In genomic region chr6:66687611-66688140, GRCh38 we compare ENCODE assay signal across 37 cellular contexts.
"Had no signal": no experiment of that assay in that cellular context is flagged by ENCODE, and none has a peak within 500 bp of the region (broad histone marks: within the 10 kb centered on the region; RNA-seq: fewer than 3 reads in every experiment).

No MANE protein-coding gene starts in this region.

- H3K27ac Mint-ChIP-seq: activated B cell treated with CpG ODN at 0.5 μM for 24 hours; activated CD4-positive, alpha-beta memory T cell treated with anti-CD3 and anti-CD28 coated beads for 36 hours; activated CD4-positive, alpha-beta T cell treated with anti-CD3 and anti-CD28 coated beads, Interleukin-2, amount 10 ng/mL, durations not matched to agents 24 days and 14 days; activated CD8-positive, alpha-beta memory T cell treated with anti-CD3 and anti-CD28 coated beads, Interleukin-2, amount 10 ng/mL, durations not matched to agents 7 days and 5 days; activated CD8-positive, alpha-beta T cell treated with anti-CD3 and anti-CD28 coated beads, Interleukin-2, amount 10 ng/mL, durations not matched to agents 7 days and 5 days; activated naive CD4-positive, alpha-beta T cell treated with anti-CD3 and anti-CD28 coated beads, Interleukin-2, amount 10 ng/mL, durations not matched to agents 7 days and 5 days; activated naive CD4-positive, alpha-beta T cell treated with anti-CD3 and anti-CD28 coated beads, Interleukin-2, amount 50 U/mL, for 24 hours; activated naive CD8-positive, alpha-beta T cell; activated naive CD8-positive, alpha-beta T cell treated with anti-CD3 and anti-CD28 coated beads, Interleukin-2, amount 10 ng/mL, durations not matched to agents 7 days and 5 days; activated naive CD8-positive, alpha-beta T cell treated with anti-CD3 and anti-CD28 coated beads, Interleukin-2, amount 50 U/mL, for 24 hours; activated T-cell treated with anti-CD3 and anti-CD28 coated beads, Interleukin-2, amount 50 U/mL, for 24 hours; activated T-helper 2 cell treated with anti-CD3 and anti-CD28 coated beads, Interferon-gamma antibody, Interleukin-2, Interleukin-4, amounts not matched to agents 10 μg/mL and 5 μg/mL and 100 μg/mL, durations not matched to agents 14 hours and 24 hours and 36 hours; brain; T-helper 1 cell treated with Interleukin-12 subunit alpha and Interleukin-12 subunit beta and Interleukin-4 antibody, amounts not matched to agents 30 μg/mL and 1 μg/mL, for 36 hours; T-helper 2 cell treated with Interferon-gamma antibody and Interleukin-4, amounts not matched to agents 5 μg/mL and 100 μg/mL, for 36 hours had no signal

- H3K36me3 ChIP-seq: ascending aorta, cardiac muscle cell had no signal

- H3K4me1 Mint-ChIP-seq: activated B cell treated with CpG ODN at 0.5 μM for 24 hours; activated CD4-positive, alpha-beta T cell treated with anti-CD3 and anti-CD28 coated beads, Interleukin-2, amount 10 ng/mL, durations not matched to agents 24 days and 14 days; activated CD8-positive, alpha-beta memory T cell treated with anti-CD3 and anti-CD28 coated beads, Interleukin-2, amount 10 ng/mL, durations not matched to agents 7 days and 5 days; activated naive CD4-positive, alpha-beta T cell treated with anti-CD3 and anti-CD28 coated beads, Interleukin-2, amount 10 ng/mL, durations not matched to agents 7 days and 5 days; activated naive CD4-positive, alpha-beta T cell treated with anti-CD3 and anti-CD28 coated beads, Interleukin-2, amount 50 U/mL, for 24 hours; activated naive CD8-positive, alpha-beta T cell treated with anti-CD3 and anti-CD28 coated beads, Interleukin-2, amount 10 ng/mL, durations not matched to agents 7 days and 5 days; activated naive CD8-positive, alpha-beta T cell treated with anti-CD3 and anti-CD28 coated beads, Interleukin-2, amount 50 U/mL, for 24 hours; brain; central memory CD8-positive, alpha-beta T cell had no signal

- H3K27ac ChIP-seq: ascending aorta, cardiac muscle cell, VCaP had no signal

- H3K36me3 Mint-ChIP-seq: activated CD4-positive, alpha-beta memory T cell treated with anti-CD3 and anti-CD28 coated beads for 36 hours; activated CD8-positive, alpha-beta memory T cell treated with anti-CD3 and anti-CD28 coated beads, Interleukin-2, amount 10 ng/mL, durations not matched to agents 7 days and 5 days; activated naive CD4-positive, alpha-beta T cell treated with anti-CD3 and anti-CD28 coated beads, Interleukin-2, amount 10 ng/mL, durations not matched to agents 7 days and 5 days; activated naive CD4-positive, alpha-beta T cell treated with anti-CD3 and anti-CD28 coated beads, Interleukin-2, amount 50 U/mL, for 24 hours; activated naive CD8-positive, alpha-beta T cell; activated naive CD8-positive, alpha-beta T cell treated with anti-CD3 and anti-CD28 coated beads, Interleukin-2, amount 10 ng/mL, durations not matched to agents 7 days and 5 days; brain had no signal

- FAIRE-seq: bronchial epithelial cell, TTC549 had no signal

- H3K27me3 Mint-ChIP-seq: activated B cell treated with CpG ODN at 0.5 μM for 24 hours; activated CD4-positive, alpha-beta memory T cell treated with anti-CD3 and anti-CD28 coated beads for 36 hours; activated CD4-positive, alpha-beta T cell treated with anti-CD3 and anti-CD28 coated beads, Interleukin-2, amount 10 ng/mL, durations not matched to agents 24 days and 14 days; activated CD8-positive, alpha-beta memory T cell treated with anti-CD3 and anti-CD28 coated beads, Interleukin-2, amount 10 ng/mL, durations not matched to agents 7 days and 5 days; activated naive CD4-positive, alpha-beta T cell treated with anti-CD3 and anti-CD28 coated beads, Interleukin-2, amount 10 ng/mL, durations not matched to agents 7 days and 5 days; activated naive CD4-positive, alpha-beta T cell treated with anti-CD3 and anti-CD28 coated beads, Interleukin-2, amount 50 U/mL, for 24 hours; activated naive CD8-positive, alpha-beta T cell; activated naive CD8-positive, alpha-beta T cell treated with anti-CD3 and anti-CD28 coated beads, Interleukin-2, amount 10 ng/mL, durations not matched to agents 7 days and 5 days; activated naive CD8-positive, alpha-beta T cell treated with anti-CD3 and anti-CD28 coated beads, Interleukin-2, amount 50 U/mL, for 24 hours; activated T-cell treated with anti-CD3 and anti-CD28 coated beads, Interleukin-2, amount 50 U/mL, for 24 hours; brain; central memory CD8-positive, alpha-beta T cell had no signal

- H3K4me3 Mint-ChIP-seq: activated B cell treated with CpG ODN at 0.5 μM for 24 hours; activated CD4-positive, alpha-beta memory T cell treated with anti-CD3 and anti-CD28 coated beads for 36 hours; activated CD4-positive, alpha-beta T cell treated with anti-CD3 and anti-CD28 coated beads, Interleukin-2, amount 10 ng/mL, durations not matched to agents 24 days and 14 days; activated CD8-positive, alpha-beta memory T cell treated with anti-CD3 and anti-CD28 coated beads, Interleukin-2, amount 10 ng/mL, durations not matched to agents 7 days and 5 days; activated CD8-positive, alpha-beta T cell treated with anti-CD3 and anti-CD28 coated beads, Interleukin-2, amount 10 ng/mL, durations not matched to agents 7 days and 5 days; activated naive CD4-positive, alpha-beta T cell treated with anti-CD3 and anti-CD28 coated beads, Interleukin-2, amount 10 ng/mL, durations not matched to agents 7 days and 5 days; activated naive CD4-positive, alpha-beta T cell treated with anti-CD3 and anti-CD28 coated beads, Interleukin-2, amount 50 U/mL, for 24 hours; activated naive CD8-positive, alpha-beta T cell; activated naive CD8-positive, alpha-beta T cell treated with anti-CD3 and anti-CD28 coated beads, Interleukin-2, amount 10 ng/mL, durations not matched to agents 7 days and 5 days; activated naive CD8-positive, alpha-beta T cell treated with anti-CD3 and anti-CD28 coated beads, Interleukin-2, amount 50 U/mL, for 24 hours; activated T-cell treated with anti-CD3 and anti-CD28 coated beads, Interleukin-2, amount 50 U/mL, for 24 hours; brain; central memory CD8-positive, alpha-beta T cell; T-helper 1 cell treated with Interleukin-12 subunit alpha and Interleukin-12 subunit beta and Interleukin-4 antibody, amounts not matched to agents 30 μg/mL and 1 μg/mL, for 36 hours; T-helper 2 cell treated with Interferon-gamma antibody and Interleukin-4, amounts not matched to agents 5 μg/mL and 100 μg/mL, for 36 hours had no signal

- H3K27me3 ChIP-seq: ascending aorta had no signal

- H3K9me3 ChIP-seq: ascending aorta had no signal

- H3K4me3 ChIP-seq: ascending aorta, cardiac muscle cell had no signal

- DNase-seq: activated B cell treated with CpG ODN at 0.5 μM for 24 hours; activated CD4-positive, alpha-beta memory T cell treated with anti-CD3 and anti-CD28 coated beads for 36 hours; activated CD4-positive, alpha-beta T cell treated with anti-CD3 and anti-CD28 coated beads for 4 hours; activated CD4-positive, alpha-beta T cell treated with anti-CD3 and anti-CD28 coated beads, Interleukin-2, amount 10 ng/mL, durations not matched to agents 24 days and 14 days; activated CD4-positive, alpha-beta T cell treated with anti-CD3 and anti-CD28 coated beads, Interleukin-2, amount 50 U/mL, for 1 hour; activated CD4-positive, alpha-beta T cell treated with anti-CD3 and anti-CD28 coated beads, Interleukin-2, amount 50 U/mL, for 4 hours; activated CD4-positive, CD25-positive, alpha-beta regulatory T cell treated with anti-CD3 and anti-CD28 coated beads, Interleukin-2, amount 50 U/mL, for 72 hours; activated CD8-positive, alpha-beta memory T cell treated with anti-CD3 and anti-CD28 coated beads for 24 hours; activated CD8-positive, alpha-beta memory T cell treated with anti-CD3 and anti-CD28 coated beads, Interleukin-2, amount 10 ng/mL, durations not matched to agents 7 days and 5 days; activated CD8-positive, alpha-beta memory T cell treated with anti-CD3 and anti-CD28 coated beads, Interleukin-2, amount 50 U/mL, for 48 hours; activated CD8-positive, alpha-beta T cell treated with anti-CD3 and anti-CD28 coated beads, Interleukin-2, amount 10 ng/mL, durations not matched to agents 7 days and 5 days; activated effector memory CD4-positive, alpha-beta T cell treated with Interleukin-2 at 50 U/mL for 16 hours; activated gamma-delta T cell; activated naive CD4-positive, alpha-beta T cell treated with anti-CD3 and anti-CD28 coated beads, Interleukin-2, amount 10 ng/mL, durations not matched to agents 7 days and 5 days; activated naive CD4-positive, alpha-beta T cell treated with Interleukin-2 at 50 U/mL for 16 hours; activated naive CD8-positive, alpha-beta T cell treated with anti-CD3 and anti-CD28 coated beads, Interleukin-2, amount 10 ng/mL, durations not matched to agents 7 days and 5 days; activated naive CD8-positive, alpha-beta T cell treated with anti-CD3 and anti-CD28 coated beads, Interleukin-2, amount 50 U/mL, for 24 hours; activated T-cell treated with anti-CD3 and anti-CD28 coated beads, Interleukin-2, amount 50 U/mL, for 24 hours; activated T-cell treated with anti-CD3 and anti-CD28 coated beads, Interleukin-2, amount 50 U/mL, for 48 hours; amygdala; anterior cingulate cortex; caudate nucleus; cerebellar nuclear complex; T-helper 2 cell; T-helper 9 cell had no signal
